ENCODE assay signal across 8 cellular contexts in the genomic region with DNA sequence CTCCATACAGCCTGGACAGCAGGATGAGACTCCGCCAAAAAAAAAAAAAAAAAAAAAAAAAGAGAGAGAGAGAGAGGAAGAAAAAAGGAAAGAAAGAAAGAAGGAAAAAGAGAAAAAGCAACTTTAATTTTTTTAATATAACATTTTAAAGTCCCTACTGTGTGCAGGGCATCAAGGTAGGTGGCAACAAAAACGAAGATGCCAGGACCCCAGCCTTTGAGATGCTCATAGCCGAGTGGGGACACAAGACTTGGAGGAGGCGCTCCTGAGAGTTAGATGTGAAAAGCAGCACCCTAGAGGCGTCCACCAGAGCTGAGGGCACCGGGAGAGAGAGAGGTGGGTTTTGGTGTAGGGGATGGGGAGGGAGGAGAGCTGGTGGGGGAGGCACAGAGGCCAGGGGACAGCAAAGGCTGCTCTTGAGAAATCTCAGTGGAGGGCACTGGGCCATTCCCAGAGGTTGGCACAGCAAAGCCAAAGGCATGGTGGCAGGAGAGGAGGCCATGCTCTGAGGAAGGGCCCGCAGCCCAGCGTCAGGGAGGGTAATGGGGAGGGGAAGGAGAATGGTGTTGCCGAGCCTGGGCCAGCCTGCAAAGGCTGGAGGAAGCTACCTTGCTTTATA.
DNase-seq lines count a peak whose midpoint lies in the region; TF ChIP-seq lines count a peak whose summit lies in the region.

No MANE protein-coding gene starts in this region.

- no peaks in the 10 kb centered on the region for H3K9me3 Mint-ChIP-seq in T-helper 2 cell treated with Interferon-gamma antibody and Interleukin-4, amounts not matched to agents 5 μg/mL and 100 μg/mL, for 36 hours
- H3K9me3 Mint-ChIP-seq in activated naive CD8-positive, alpha-beta T cell treated with anti-CD3 and anti-CD28 coated beads for 36 hours, result no peaks in the 10 kb centered on the region

- H3K27ac ChIP-seq in liver (ENCODE audit: low read depth in 1 of 2, low read length in 2 of 2), result peak overlapping the region; percentile 99 to 100
- peak overlapping the region; percentile 97 to 100 (median 100) for H3K27ac ChIP-seq in stomach
- no peak overlapping the region for H3K27ac ChIP-seq in OCI-LY7 (ENCODE audit: low read depth, low read length, poor library complexity, severe bottlenecking)

- POLR2A ChIA-PET in OCI-LY7 (lab: Charles Lee), result interaction anchor here (0.6 kb wide), 1 partner anchor 63 kb away, joined by 7 read pairs; no protein-coding TSS in a partner anchor

- CTCF ChIA-PET in OCI-LY7 (lab: Charles Lee; ENCODE audit: unreplicated experiment), result no interaction called here

- H3K9me2 ChIP-seq in OCI-LY7 (ENCODE audit: insufficient read depth, low read length), result no peaks in the 10 kb centered on the region

- H3K4me3 Mint-ChIP-seq in T-helper 2 cell treated with Interferon-gamma antibody and Interleukin-4, amounts not matched to agents 5 μg/mL and 100 μg/mL, for 36 hours, result no peak overlapping the region
- H3K4me3 Mint-ChIP-seq in activated naive CD8-positive, alpha-beta T cell treated with anti-CD3 and anti-CD28 coated beads for 36 hours, result no peak overlapping the region

- H3K9me3 ChIP-seq in liver (ENCODE audit: control insufficient read depth in 4 of 4, low read length in 3 of 4), result no peaks in the 10 kb centered on the region
- no peaks in the 10 kb centered on the region for H3K9me3 ChIP-seq in stomach
- no peaks in the 10 kb centered on the region for H3K9me3 ChIP-seq in OCI-LY7 (ENCODE audit: low read length)

- H3K79me2 ChIP-seq in OCI-LY7 (ENCODE audit: insufficient read depth, low read depth, low read length), result no peaks in the 10 kb centered on the region

- DNase-seq in T-helper 2 cell treated with Interferon-gamma antibody and Interleukin-4, amounts not matched to agents 5 μg/mL and 100 μg/mL, for 36 hours (ENCODE audit: low spot score), result no peak
- no peak for DNase-seq in T-helper 2 cell
- no peak for DNase-seq in activated naive CD8-positive, alpha-beta T cell treated with anti-CD3 and anti-CD28 coated beads for 36 hours
- DNase-seq in stomach, result no peak
- no peak for DNase-seq in OCI-LY7 (ENCODE audit: low spot score)
- DNase-seq in HT-29 (ENCODE audit: low spot score), result no peak
- no peak for DNase-seq in activated CD4-positive, CD25-positive, alpha-beta regulatory T cell (lab: John Stamatoyannopoulos, UW)

- no peak overlapping the region for H3K4me2 ChIP-seq in OCI-LY7 (ENCODE audit: low read length)

- no peak for TF ChIP-seq RAD21 in liver (IDR thresholded peaks at IDR 0.05)

- intact Hi-C loops in stomach (cut with DNase I; ENCODE audit: low total_unique reads) (no loop called here), OCI-LY7 (cut with micrococcal nuclease; ENCODE audit: unreplicated experiment) (no loop called here)

- BruUV-seq in OCI-LY7 (replicated peaks; lab: Mats Ljungman, UMichigan), result no TSS peak

- H3K36me3 ChIP-seq in liver (ENCODE audit: control insufficient read depth in 4 of 4, insufficient read depth in 3 of 4, low read depth in 1 of 4, low read length in 3 of 4), result no peaks in the 10 kb centered on the region
- no peaks in the 10 kb centered on the region for H3K36me3 ChIP-seq in stomach
- no peaks in the 10 kb centered on the region for H3K36me3 ChIP-seq in OCI-LY7 (ENCODE audit: insufficient read depth, low read length)

- H3K4me1 ChIP-seq in liver (ENCODE audit: control insufficient read depth in 4 of 4, insufficient read depth in 4 of 4, low read length in 3 of 4), result peaks cover 12 to 53% (median 31%) of the 10 kb centered on the region in 4 donors
- peaks cover 81 to 93% (median 88%) of the 10 kb centered on the region in 4 donors for H3K4me1 ChIP-seq in stomach
- no peaks in the 10 kb centered on the region for H3K4me1 ChIP-seq in OCI-LY7 (ENCODE audit: insufficient read depth, low read length, poor library complexity, severe bottlenecking)

- no peak for TF ChIP-seq EP300 in stomach (IDR thresholded peaks at IDR 0.05)

- H3K27ac Mint-ChIP-seq in T-helper 2 cell treated with Interferon-gamma antibody and Interleukin-4, amounts not matched to agents 5 μg/mL and 100 μg/mL, for 36 hours, result peak overlapping the region; percentile 26
- H3K27ac Mint-ChIP-seq in activated naive CD8-positive, alpha-beta T cell treated with anti-CD3 and anti-CD28 coated beads for 36 hours, result peak overlapping the region; percentile 52

- H3K9ac ChIP-seq in liver (ENCODE audit: low read depth in 1 of 2, low read length in 2 of 2), result no peak overlapping the region

- TF ChIP-seq CTCF in liver (IDR thresholded peaks at IDR 0.05; ENCODE audit: low read depth, low read length, missing input control) (no peak), stomach (IDR thresholded peaks at IDR 0.05) (no peak), OCI-LY7 (conservative IDR thresholded peaks at IDR 0.05; ENCODE audit: low read length) (no peak)

- TF ChIP-seq POLR2A in stomach (IDR thresholded peaks at IDR 0.05), result no peak

- no peaks in the 10 kb centered on the region for H4K20me1 ChIP-seq in OCI-LY7 (ENCODE audit: insufficient read depth, low read length)

- no peak overlapping the region for H2AFZ ChIP-seq in OCI-LY7 (ENCODE audit: low read length)

- 90% methylated on average over 9 of the region's 9 CpGs for WGBS in liver
- WGBS in stomach, 5 donors, result 83 to 85% (median 83%) methylated on average over 9 of the region's 9 CpGs

- H3K4me1 Mint-ChIP-seq in T-helper 2 cell treated with Interferon-gamma antibody and Interleukin-4, amounts not matched to agents 5 μg/mL and 100 μg/mL, for 36 hours (ENCODE audit: low read depth), result peaks cover 26% of the 10 kb centered on the region
- peaks cover 46% of the 10 kb centered on the region for H3K4me1 Mint-ChIP-seq in activated naive CD8-positive, alpha-beta T cell treated with anti-CD3 and anti-CD28 coated beads for 36 hours

- H3K36me3 Mint-ChIP-seq in T-helper 2 cell treated with Interferon-gamma antibody and Interleukin-4, amounts not matched to agents 5 μg/mL and 100 μg/mL, for 36 hours (ENCODE audit: low read depth), result peaks cover 5% of the 10 kb centered on the region
- H3K36me3 Mint-ChIP-seq in activated naive CD8-positive, alpha-beta T cell treated with anti-CD3 and anti-CD28 coated beads for 36 hours, result peaks cover 9% of the 10 kb centered on the region

- no peaks in the 10 kb centered on the region for H3K27me3 ChIP-seq in liver (ENCODE audit: control insufficient read depth in 4 of 4, insufficient read depth in 4 of 4, low read length in 3 of 4)
- H3K27me3 ChIP-seq in stomach, result no peaks in the 10 kb centered on the region

- no peak overlapping the region for H3K4me3 ChIP-seq in liver (ENCODE audit: low read depth in 1 of 3, low read length in 3 of 3)
- no peak overlapping the region for H3K4me3 ChIP-seq in stomach
- H3K4me3 ChIP-seq in OCI-LY7 (ENCODE audit: low read depth, low read length, poor library complexity, severe bottlenecking), result no peak overlapping the region

- H3K27me3 Mint-ChIP-seq in T-helper 2 cell treated with Interferon-gamma antibody and Interleukin-4, amounts not matched to agents 5 μg/mL and 100 μg/mL, for 36 hours (ENCODE audit: low read depth), result peaks cover 4% of the 10 kb centered on the region
- no peaks in the 10 kb centered on the region for H3K27me3 Mint-ChIP-seq in activated naive CD8-positive, alpha-beta T cell treated with anti-CD3 and anti-CD28 coated beads for 36 hours

TF ChIP-seq in liver, 16 proteins besides CTCF, POLR2A, EP300 and RAD21 (continues in another document):
- TF ChIP-seq TAF1 (conservative IDR thresholded peaks at IDR 0.05) (no peak), YY1 (IDR thresholded peaks at IDR 0.05) (no peak), RXRA (IDR thresholded peaks at IDR 0.05) (no peak), JUND (IDR thresholded peaks at IDR 0.05) (no peak), FOXA2 (IDR thresholded peaks at IDR 0.05) (no peak), HNF4A (conservative IDR thresholded peaks at IDR 0.05) (no peak)
- TF ChIP-seq, protein P1, sequence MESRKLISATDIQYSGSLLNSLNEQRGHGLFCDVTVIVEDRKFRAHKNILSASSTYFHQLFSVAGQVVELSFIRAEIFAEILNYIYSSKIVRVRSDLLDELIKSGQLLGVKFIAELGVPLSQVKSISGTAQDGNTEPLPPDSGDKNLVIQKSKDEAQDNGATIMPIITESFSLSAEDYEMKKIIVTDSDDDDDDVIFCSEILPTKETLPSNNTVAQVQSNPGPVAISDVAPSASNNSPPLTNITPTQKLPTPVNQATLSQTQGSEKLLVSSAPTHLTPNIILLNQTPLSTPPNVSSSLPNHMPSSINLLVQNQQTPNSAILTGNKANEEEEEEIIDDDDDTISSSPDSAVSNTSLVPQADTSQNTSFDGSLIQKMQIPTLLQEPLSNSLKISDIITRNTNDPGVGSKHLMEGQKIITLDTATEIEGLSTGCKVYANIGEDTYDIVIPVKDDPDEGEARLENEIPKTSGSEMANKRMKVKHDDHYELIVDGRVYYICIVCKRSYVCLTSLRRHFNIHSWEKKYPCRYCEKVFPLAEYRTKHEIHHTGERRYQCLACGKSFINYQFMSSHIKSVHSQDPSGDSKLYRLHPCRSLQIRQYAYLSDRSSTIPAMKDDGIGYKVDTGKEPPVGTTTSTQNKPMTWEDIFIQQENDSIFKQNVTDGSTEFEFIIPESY (IDR thresholded peaks at IDR 0.05), result no peak
- TF ChIP-seq, protein P2, sequence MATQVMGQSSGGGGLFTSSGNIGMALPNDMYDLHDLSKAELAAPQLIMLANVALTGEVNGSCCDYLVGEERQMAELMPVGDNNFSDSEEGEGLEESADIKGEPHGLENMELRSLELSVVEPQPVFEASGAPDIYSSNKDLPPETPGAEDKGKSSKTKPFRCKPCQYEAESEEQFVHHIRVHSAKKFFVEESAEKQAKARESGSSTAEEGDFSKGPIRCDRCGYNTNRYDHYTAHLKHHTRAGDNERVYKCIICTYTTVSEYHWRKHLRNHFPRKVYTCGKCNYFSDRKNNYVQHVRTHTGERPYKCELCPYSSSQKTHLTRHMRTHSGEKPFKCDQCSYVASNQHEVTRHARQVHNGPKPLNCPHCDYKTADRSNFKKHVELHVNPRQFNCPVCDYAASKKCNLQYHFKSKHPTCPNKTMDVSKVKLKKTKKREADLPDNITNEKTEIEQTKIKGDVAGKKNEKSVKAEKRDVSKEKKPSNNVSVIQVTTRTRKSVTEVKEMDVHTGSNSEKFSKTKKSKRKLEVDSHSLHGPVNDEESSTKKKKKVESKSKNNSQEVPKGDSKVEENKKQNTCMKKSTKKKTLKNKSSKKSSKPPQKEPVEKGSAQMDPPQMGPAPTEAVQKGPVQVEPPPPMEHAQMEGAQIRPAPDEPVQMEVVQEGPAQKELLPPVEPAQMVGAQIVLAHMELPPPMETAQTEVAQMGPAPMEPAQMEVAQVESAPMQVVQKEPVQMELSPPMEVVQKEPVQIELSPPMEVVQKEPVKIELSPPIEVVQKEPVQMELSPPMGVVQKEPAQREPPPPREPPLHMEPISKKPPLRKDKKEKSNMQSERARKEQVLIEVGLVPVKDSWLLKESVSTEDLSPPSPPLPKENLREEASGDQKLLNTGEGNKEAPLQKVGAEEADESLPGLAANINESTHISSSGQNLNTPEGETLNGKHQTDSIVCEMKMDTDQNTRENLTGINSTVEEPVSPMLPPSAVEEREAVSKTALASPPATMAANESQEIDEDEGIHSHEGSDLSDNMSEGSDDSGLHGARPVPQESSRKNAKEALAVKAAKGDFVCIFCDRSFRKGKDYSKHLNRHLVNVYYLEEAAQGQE (IDR thresholded peaks at IDR 0.05), result no peak
